ENCODE assay signal across 1 cellular context in the genomic region with DNA sequence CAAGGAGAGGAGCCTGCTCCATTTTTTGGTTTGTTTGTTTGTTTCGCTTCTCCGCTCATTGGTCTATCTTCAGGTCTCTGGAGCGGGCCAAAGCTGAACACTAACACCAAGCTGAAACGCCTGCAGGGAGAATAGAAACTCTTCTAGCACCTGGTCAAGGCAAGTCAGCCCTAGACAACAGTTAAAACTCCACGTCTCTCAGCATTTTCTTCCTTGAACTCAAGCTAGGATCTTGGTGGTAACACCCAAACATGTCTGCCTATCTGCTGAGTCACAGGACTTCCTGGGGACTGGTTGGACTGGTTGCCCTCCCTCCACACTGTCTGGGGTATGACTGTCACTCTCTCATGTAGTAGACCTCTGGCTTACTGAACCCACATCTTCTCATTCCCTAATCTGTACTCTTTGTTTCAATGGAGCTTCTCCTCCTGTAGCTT.
A peak's percentile ranks its signal among the peaks of the same experiment; 100 is the strongest.
TF ChIP-seq lines count a peak whose summit lies in the region.

No MANE protein-coding gene starts in this region.

TF ChIP-seq in IMR-90, 13 proteins besides CTCF, POLR2A, EP300 and RAD21:
- no peak for TF ChIP-seq FOS (IDR thresholded peaks at IDR 0.05; ENCODE audit: low read depth, low read length)
- TF ChIP-seq NFE2L2 (IDR thresholded peaks at IDR 0.05; ENCODE audit: low read depth, low read length), result peak; percentile 69; the same call in 1 of the 2 replicates
